ENCODE assay signal across 2 cellular contexts in the genomic region with DNA sequence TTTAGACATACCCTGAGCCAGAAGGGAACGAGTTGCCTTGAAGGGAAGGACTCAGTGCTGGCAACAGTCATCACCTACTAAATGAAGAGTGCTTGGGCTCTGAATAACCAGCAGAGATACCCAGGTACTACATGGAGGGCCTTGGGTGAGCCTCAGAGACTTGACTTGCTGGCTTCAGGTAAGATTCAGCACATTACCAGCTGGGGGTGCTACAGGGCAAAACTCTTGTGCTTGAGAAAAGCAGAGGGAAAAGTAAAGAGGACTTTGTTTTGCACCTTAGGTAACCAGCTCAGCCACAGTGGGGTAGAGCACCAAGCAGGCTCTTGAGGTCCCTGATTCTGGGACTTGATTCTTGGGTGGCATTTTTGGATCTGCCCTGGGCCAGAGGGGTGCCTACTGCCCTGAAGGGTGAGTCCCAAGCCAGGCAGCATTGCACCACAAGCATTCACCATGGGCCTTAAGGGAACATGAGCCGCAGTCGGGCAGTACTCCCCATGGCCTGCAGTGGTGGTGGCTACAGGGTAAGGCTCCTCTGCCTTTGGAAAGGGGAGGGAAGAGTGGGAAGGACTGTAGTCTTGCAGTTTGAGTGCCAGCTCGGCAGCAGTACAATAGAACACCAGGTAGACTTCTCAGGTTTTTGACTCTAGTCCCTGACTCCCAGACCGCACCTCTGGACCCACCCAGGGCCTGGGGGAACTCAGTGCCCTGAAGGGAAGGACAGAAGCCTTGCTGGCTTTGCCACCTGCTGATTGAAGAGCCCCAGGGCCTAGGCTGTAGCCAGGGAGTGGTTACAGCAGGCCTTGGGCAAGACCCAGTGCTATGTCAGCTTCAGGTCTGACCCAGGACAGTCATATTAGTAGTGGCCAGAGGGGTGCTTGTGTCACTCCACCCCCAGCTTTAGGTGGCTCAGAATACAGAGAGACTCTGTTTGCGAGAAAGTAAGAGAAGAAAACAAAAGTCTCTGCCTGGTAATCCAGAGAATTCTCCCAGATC.
TF ChIP-seq lines count a peak whose summit lies in the region.

No MANE protein-coding gene starts in this region.

TF ChIP-seq in GM23338, 12 proteins besides CTCF, POLR2A, EP300 and RAD21:
- TF ChIP-seq EZH2phosphoT487 (IDR thresholded peaks at IDR 0.05; ENCODE audit: unreplicated experiment) (no peak), ZNF114 (CRISPR knock-in tag; IDR thresholded peaks at IDR 0.05) (no peak)
- TF ChIP-seq, protein P1, sequence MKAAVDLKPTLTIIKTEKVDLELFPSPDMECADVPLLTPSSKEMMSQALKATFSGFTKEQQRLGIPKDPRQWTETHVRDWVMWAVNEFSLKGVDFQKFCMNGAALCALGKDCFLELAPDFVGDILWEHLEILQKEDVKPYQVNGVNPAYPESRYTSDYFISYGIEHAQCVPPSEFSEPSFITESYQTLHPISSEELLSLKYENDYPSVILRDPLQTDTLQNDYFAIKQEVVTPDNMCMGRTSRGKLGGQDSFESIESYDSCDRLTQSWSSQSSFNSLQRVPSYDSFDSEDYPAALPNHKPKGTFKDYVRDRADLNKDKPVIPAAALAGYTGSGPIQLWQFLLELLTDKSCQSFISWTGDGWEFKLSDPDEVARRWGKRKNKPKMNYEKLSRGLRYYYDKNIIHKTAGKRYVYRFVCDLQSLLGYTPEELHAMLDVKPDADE (IDR thresholded peaks at IDR 0.05) = no peak

TF ChIP-seq in HepG2, 621 proteins besides CTCF, POLR2A, EP300 and RAD21 (continues in another document):
- TF ChIP-seq ONECUT2 (CRISPR knock-in tag; IDR thresholded peaks at IDR 0.05) (no peak), GLI4 (CRISPR knock-in tag; IDR thresholded peaks at IDR 0.05; ENCODE audit: borderline replicate concordance) (no peak), KLF6 (CRISPR knock-in tag; IDR thresholded peaks at IDR 0.05) (no peak), ZFP36L1 (CRISPR knock-in tag; IDR thresholded peaks at IDR 0.05) (no peak), ZNF10 (CRISPR knock-in tag; IDR thresholded peaks at IDR 0.05; ENCODE audit: borderline replicate concordance, low read depth) (no peak), KAT2B (IDR thresholded peaks at IDR 0.05; ENCODE audit: borderline replicate concordance, low read depth, low read length) (no peak), HNRNPL (IDR thresholded peaks at IDR 0.05; ENCODE audit: low read depth, low read length) (no peak), SMAD3 (CRISPR knock-in tag; IDR thresholded peaks at IDR 0.05) (no peak), ZNF3 (CRISPR knock-in tag; IDR thresholded peaks at IDR 0.05) (no peak), ZFP36L2 (CRISPR knock-in tag; IDR thresholded peaks at IDR 0.05) (no peak), ZNF883 (CRISPR knock-in tag; IDR thresholded peaks at IDR 0.05; ENCODE audit: not compliant biosample characterization) (peak; percentile 33), CENPT (CRISPR knock-in tag; IDR thresholded peaks at IDR 0.05; ENCODE audit: low read depth) (no peak), GFI1 (CRISPR knock-in tag; IDR thresholded peaks at IDR 0.05; ENCODE audit: borderline replicate concordance) (0 out of 2 replicates have a peak, but pooled peaks have one; percentile 19), SPEN (CRISPR knock-in tag; IDR thresholded peaks at IDR 0.05; ENCODE audit: low read depth) (no peak), TCF12 (IDR thresholded peaks at IDR 0.05) (no peak), TCF12 (CRISPR knock-in tag; IDR thresholded peaks at IDR 0.05) (no peak), MEIS1 (CRISPR knock-in tag; IDR thresholded peaks at IDR 0.05; ENCODE audit: borderline replicate concordance) (no peak), KLF15 (CRISPR knock-in tag; IDR thresholded peaks at IDR 0.05; ENCODE audit: borderline replicate concordance) (no peak), ZFP41 (CRISPR knock-in tag; IDR thresholded peaks at IDR 0.05; ENCODE audit: borderline replicate concordance) (no peak), SMC3 (IDR thresholded peaks at IDR 0.05; ENCODE audit: low read length) (peak; percentile 70), NR2F6 (IDR thresholded peaks at IDR 0.05) (no peak), NR2F6 (CRISPR knock-in tag; IDR thresholded peaks at IDR 0.05) (no peak), SIN3A (IDR thresholded peaks at IDR 0.05; ENCODE audit: borderline replicate concordance, low read depth, low read length) (no peak), ZNF75D (CRISPR knock-in tag; IDR thresholded peaks at IDR 0.05; ENCODE audit: borderline replicate concordance) (no peak), PHF20 (CRISPR knock-in tag; IDR thresholded peaks at IDR 0.05) (no peak), ZNF83 (CRISPR knock-in tag; IDR thresholded peaks at IDR 0.05; ENCODE audit: borderline replicate concordance) (no peak), HNF4A (CRISPR knock-in tag; IDR thresholded peaks at IDR 0.05) (peak; percentile 24; the same call in 1 of the 2 replicates), CREB1 (IDR thresholded peaks at IDR 0.05) (no peak), CREB1 (CRISPR knock-in tag; IDR thresholded peaks at IDR 0.05) (no peak), POLR2G (IDR thresholded peaks at IDR 0.05; ENCODE audit: low read depth, low read length) (no peak)
- TF ChIP-seq, protein P2, sequence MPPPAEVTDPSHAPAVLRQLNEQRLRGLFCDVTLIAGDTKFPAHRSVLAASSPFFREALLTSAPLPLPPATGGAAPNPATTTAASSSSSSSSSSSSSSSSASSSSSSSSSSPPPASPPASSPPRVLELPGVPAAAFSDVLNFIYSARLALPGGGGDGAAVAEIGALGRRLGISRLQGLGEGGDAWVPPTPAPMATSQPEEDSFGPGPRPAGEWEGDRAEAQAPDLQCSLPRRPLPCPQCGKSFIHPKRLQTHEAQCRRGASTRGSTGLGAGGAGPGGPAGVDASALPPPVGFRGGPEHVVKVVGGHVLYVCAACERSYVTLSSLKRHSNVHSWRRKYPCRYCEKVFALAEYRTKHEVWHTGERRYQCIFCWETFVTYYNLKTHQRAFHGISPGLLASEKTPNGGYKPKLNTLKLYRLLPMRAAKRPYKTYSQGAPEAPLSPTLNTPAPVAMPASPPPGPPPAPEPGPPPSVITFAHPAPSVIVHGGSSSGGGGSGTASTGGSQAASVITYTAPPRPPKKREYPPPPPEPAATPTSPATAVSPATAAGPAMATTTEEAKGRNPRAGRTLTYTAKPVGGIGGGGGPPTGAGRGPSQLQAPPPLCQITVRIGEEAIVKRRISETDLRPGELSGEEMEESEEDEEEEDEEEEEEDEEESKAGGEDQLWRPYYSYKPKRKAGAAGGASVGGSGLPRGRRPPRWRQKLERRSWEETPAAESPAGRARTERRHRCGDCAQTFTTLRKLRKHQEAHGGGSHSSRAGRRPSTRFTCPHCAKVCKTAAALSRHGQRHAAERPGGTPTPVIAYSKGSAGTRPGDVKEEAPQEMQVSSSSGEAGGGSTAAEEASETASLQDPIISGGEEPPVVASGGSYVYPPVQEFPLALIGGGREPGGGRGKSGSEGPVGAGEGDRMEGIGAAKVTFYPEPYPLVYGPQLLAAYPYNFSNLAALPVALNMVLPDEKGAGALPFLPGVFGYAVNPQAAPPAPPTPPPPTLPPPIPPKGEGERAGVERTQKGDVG (CRISPR knock-in tag; IDR thresholded peaks at IDR 0.05; ENCODE audit: borderline replicate concordance) = no peak
- TF ChIP-seq, protein P3, sequence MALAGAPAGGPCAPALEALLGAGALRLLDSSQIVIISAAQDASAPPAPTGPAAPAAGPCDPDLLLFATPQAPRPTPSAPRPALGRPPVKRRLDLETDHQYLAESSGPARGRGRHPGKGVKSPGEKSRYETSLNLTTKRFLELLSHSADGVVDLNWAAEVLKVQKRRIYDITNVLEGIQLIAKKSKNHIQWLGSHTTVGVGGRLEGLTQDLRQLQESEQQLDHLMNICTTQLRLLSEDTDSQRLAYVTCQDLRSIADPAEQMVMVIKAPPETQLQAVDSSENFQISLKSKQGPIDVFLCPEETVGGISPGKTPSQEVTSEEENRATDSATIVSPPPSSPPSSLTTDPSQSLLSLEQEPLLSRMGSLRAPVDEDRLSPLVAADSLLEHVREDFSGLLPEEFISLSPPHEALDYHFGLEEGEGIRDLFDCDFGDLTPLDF (CRISPR knock-in tag; IDR thresholded peaks at IDR 0.05) = no peak
- TF ChIP-seq, protein P4, sequence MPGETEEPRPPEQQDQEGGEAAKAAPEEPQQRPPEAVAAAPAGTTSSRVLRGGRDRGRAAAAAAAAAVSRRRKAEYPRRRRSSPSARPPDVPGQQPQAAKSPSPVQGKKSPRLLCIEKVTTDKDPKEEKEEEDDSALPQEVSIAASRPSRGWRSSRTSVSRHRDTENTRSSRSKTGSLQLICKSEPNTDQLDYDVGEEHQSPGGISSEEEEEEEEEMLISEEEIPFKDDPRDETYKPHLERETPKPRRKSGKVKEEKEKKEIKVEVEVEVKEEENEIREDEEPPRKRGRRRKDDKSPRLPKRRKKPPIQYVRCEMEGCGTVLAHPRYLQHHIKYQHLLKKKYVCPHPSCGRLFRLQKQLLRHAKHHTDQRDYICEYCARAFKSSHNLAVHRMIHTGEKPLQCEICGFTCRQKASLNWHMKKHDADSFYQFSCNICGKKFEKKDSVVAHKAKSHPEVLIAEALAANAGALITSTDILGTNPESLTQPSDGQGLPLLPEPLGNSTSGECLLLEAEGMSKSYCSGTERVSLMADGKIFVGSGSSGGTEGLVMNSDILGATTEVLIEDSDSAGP (CRISPR knock-in tag; IDR thresholded peaks at IDR 0.05; ENCODE audit: borderline replicate concordance) = peak; percentile 33; the same call in 1 of the 2 replicates
- TF ChIP-seq, protein P5, sequence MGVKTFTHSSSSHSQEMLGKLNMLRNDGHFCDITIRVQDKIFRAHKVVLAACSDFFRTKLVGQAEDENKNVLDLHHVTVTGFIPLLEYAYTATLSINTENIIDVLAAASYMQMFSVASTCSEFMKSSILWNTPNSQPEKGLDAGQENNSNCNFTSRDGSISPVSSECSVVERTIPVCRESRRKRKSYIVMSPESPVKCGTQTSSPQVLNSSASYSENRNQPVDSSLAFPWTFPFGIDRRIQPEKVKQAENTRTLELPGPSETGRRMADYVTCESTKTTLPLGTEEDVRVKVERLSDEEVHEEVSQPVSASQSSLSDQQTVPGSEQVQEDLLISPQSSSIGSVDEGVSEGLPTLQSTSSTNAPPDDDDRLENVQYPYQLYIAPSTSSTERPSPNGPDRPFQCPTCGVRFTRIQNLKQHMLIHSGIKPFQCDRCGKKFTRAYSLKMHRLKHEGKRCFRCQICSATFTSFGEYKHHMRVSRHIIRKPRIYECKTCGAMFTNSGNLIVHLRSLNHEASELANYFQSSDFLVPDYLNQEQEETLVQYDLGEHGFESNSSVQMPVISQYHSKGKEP (CRISPR knock-in tag; IDR thresholded peaks at IDR 0.05) = no peak
- TF ChIP-seq, protein P6, sequence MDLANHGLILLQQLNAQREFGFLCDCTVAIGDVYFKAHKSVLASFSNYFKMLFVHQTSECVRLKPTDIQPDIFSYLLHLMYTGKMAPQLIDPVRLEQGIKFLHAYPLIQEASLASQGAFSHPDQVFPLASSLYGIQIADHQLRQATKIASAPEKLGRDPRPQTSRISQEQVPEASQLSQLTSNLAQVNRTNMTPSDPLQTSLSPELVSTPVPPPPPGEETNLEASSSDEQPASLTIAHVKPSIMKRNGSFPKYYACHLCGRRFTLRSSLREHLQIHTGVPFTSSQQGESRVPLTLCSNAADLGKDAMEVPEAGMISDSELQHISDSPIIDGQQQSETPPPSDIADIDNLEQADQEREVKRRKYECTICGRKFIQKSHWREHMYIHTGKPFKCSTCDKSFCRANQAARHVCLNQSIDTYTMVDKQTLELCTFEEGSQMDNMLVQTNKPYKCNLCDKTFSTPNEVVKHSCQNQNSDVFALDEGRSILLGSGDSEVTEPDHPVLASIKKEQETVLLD (CRISPR knock-in tag; IDR thresholded peaks at IDR 0.05; ENCODE audit: low read depth) = no peak
- TF ChIP-seq, protein P7, sequence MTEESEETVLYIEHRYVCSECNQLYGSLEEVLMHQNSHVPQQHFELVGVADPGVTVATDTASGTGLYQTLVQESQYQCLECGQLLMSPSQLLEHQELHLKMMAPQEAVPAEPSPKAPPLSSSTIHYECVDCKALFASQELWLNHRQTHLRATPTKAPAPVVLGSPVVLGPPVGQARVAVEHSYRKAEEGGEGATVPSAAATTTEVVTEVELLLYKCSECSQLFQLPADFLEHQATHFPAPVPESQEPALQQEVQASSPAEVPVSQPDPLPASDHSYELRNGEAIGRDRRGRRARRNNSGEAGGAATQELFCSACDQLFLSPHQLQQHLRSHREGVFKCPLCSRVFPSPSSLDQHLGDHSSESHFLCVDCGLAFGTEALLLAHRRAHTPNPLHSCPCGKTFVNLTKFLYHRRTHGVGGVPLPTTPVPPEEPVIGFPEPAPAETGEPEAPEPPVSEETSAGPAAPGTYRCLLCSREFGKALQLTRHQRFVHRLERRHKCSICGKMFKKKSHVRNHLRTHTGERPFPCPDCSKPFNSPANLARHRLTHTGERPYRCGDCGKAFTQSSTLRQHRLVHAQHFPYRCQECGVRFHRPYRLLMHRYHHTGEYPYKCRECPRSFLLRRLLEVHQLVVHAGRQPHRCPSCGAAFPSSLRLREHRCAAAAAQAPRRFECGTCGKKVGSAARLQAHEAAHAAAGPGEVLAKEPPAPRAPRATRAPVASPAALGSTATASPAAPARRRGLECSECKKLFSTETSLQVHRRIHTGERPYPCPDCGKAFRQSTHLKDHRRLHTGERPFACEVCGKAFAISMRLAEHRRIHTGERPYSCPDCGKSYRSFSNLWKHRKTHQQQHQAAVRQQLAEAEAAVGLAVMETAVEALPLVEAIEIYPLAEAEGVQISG (CRISPR knock-in tag; IDR thresholded peaks at IDR 0.05) = no peak
- TF ChIP-seq, protein P8, sequence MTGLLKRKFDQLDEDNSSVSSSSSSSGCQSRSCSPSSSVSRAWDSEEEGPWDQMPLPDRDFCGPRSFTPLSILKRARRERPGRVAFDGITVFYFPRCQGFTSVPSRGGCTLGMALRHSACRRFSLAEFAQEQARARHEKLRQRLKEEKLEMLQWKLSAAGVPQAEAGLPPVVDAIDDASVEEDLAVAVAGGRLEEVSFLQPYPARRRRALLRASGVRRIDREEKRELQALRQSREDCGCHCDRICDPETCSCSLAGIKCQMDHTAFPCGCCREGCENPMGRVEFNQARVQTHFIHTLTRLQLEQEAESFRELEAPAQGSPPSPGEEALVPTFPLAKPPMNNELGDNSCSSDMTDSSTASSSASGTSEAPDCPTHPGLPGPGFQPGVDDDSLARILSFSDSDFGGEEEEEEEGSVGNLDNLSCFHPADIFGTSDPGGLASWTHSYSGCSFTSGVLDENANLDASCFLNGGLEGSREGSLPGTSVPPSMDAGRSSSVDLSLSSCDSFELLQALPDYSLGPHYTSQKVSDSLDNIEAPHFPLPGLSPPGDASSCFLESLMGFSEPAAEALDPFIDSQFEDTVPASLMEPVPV (CRISPR knock-in tag; IDR thresholded peaks at IDR 0.05) = no peak
- TF ChIP-seq, protein P9, sequence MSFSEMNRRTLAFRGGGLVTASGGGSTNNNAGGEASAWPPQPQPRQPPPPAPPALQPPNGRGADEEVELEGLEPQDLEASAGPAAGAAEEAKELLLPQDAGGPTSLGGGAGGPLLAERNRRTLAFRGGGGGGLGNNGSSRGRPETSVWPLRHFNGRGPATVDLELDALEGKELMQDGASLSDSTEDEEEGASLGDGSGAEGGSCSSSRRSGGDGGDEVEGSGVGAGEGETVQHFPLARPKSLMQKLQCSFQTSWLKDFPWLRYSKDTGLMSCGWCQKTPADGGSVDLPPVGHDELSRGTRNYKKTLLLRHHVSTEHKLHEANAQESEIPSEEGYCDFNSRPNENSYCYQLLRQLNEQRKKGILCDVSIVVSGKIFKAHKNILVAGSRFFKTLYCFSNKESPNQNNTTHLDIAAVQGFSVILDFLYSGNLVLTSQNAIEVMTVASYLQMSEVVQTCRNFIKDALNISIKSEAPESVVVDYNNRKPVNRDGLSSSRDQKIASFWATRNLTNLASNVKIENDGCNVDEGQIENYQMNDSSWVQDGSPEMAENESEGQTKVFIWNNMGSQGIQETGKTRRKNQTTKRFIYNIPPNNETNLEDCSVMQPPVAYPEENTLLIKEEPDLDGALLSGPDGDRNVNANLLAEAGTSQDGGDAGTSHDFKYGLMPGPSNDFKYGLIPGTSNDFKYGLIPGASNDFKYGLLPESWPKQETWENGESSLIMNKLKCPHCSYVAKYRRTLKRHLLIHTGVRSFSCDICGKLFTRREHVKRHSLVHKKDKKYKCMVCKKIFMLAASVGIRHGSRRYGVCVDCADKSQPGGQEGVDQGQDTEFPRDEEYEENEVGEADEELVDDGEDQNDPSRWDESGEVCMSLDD (CRISPR knock-in tag; IDR thresholded peaks at IDR 0.05; ENCODE audit: borderline replicate concordance) = no peak
